In genomic region chr10:2948127-2948854, GRCh38 we compare ENCODE assay signal across 16 cellular contexts.
DNase-seq lines count a peak whose midpoint lies in the region; ATAC-seq and TF ChIP-seq lines count a peak whose summit lies in the region.
"Had no signal": no experiment of that assay in that cellular context is flagged by ENCODE, and none has a peak within 500 bp of the region (broad histone marks: within the 10 kb centered on the region; RNA-seq: fewer than 3 reads in every experiment).

No MANE protein-coding gene starts in this region.

- H3K9me3 ChIP-seq in Caco-2: no peaks in the 10 kb centered on the region
- H3K9me3 ChIP-seq in CD4-positive, alpha-beta T cell (ENCODE audit: control insufficient read depth, low read length): no peaks in the 10 kb centered on the region

- peak overlapping the region; percentile 86 for H3K9ac ChIP-seq in KMS-11

- H3K27me3 Mint-ChIP-seq in Caco-2 (ENCODE audit: insufficient read depth, unreplicated experiment) (peaks cover 32% of the 10 kb centered on the region), chondrocyte (ENCODE audit: low read depth) (peaks cover 17% of the 10 kb centered on the region), T-cell (peaks cover 8 to 43% of the 10 kb centered on the region in 2 donors)
- H3K27me3 Mint-ChIP-seq in CD4-positive, alpha-beta T cell: peaks cover 22% of the 10 kb centered on the region

- H3K27ac Mint-ChIP-seq in Caco-2 (ENCODE audit: unreplicated experiment) (no peak overlapping the region), chondrocyte (ENCODE audit: unreplicated experiment) (no peak overlapping the region), T-cell (no peak overlapping the region)
- H3K27ac Mint-ChIP-seq in CD4-positive, alpha-beta T cell: no peak overlapping the region

- peak overlapping the region; percentile 85 for H3K4me2 ChIP-seq in KMS-11
- H3K4me2 ChIP-seq: smooth muscle cell had no signal

- TF ChIP-seq CTCF in KMS-11 (conservative IDR thresholded peaks at IDR 0.05; ENCODE audit: low read depth, low read length) (no peak), Caco-2 (IDR thresholded peaks at IDR 0.05; ENCODE audit: insufficient read depth in 1 of 2, low read depth in 1 of 2, low read length in 1 of 2, severe bottlenecking in 1 of 2, unreplicated experiment in 1 of 2) (no peak), chondrocyte (IDR thresholded peaks at IDR 0.05) (no peak)
- no peak for TF ChIP-seq CTCF in CD4-positive, alpha-beta T cell (IDR thresholded peaks at IDR 0.05)

- H3K79me2 ChIP-seq in KMS-11 (ENCODE audit: insufficient read depth, low read depth): no peaks in the 10 kb centered on the region

- H3K36me3 Mint-ChIP-seq in Caco-2 (ENCODE audit: insufficient read depth, unreplicated experiment) (no peaks in the 10 kb centered on the region), chondrocyte (ENCODE audit: low read depth) (no peaks in the 10 kb centered on the region), T-cell (no peaks in the 10 kb centered on the region)
- H3K36me3 Mint-ChIP-seq in CD4-positive, alpha-beta T cell (ENCODE audit: low read depth): no peaks in the 10 kb centered on the region

- CTCF ChIA-PET in Caco-2 (lab: Charles Lee): no interaction called here
- CTCF ChIA-PET in CD4-positive, alpha-beta T cell (lab: Charles Lee): interaction anchor here (0.6 kb wide), 1 partner anchor 13 kb away, joined by 3 read pairs; no protein-coding TSS in a partner anchor
- CTCF ChIA-PET in T-cell (lab: Charles Lee): no interaction called here

- H3K4me1 Mint-ChIP-seq in Caco-2 (ENCODE audit: low read depth, unreplicated experiment) (peaks cover 8% of the 10 kb centered on the region), chondrocyte (ENCODE audit: low read depth) (peaks cover 7% of the 10 kb centered on the region), T-cell (peaks cover 0 to 15% (median 11%) of the 10 kb centered on the region in 3 donors)
- peaks cover 14% of the 10 kb centered on the region for H3K4me1 Mint-ChIP-seq in CD4-positive, alpha-beta T cell (ENCODE audit: low read depth)

- H2AFZ ChIP-seq in KMS-11 (ENCODE audit: low read depth): peak overlapping the region; percentile 40

- H3K4me3 ChIP-seq in KMS-11 (IDR thresholded peaks at IDR 0.05; ENCODE audit: insufficient read depth, low read depth, low read length): no peak overlapping the region
- no peak overlapping the region for H3K4me3 ChIP-seq in Caco-2 (ENCODE audit: low read depth, low read length)
- H3K4me3 ChIP-seq: smooth muscle cell had no signal

- intact Hi-C loops in Caco-2 (cut with micrococcal nuclease; ENCODE audit: unreplicated experiment): no loop called here
- intact Hi-C loops in CD4-positive, alpha-beta T cell (cut with DNase I, micrococcal nuclease): no loop called here

- H3K4me3 Mint-ChIP-seq in Caco-2 (ENCODE audit: unreplicated experiment) (no peak overlapping the region), chondrocyte (ENCODE audit: unreplicated experiment) (no peak overlapping the region), T-cell (no peak overlapping the region)
- H3K4me3 Mint-ChIP-seq in CD4-positive, alpha-beta T cell: no peak overlapping the region

- H3K27ac ChIP-seq in KMS-11: peak overlapping the region; percentile 99
- no peak overlapping the region for H3K27ac ChIP-seq in CD4-positive, alpha-beta T cell (ENCODE audit: low read depth, low read length)

- DNase-seq in Caco-2 (no peak), chondrocyte (ENCODE audit: low spot score) (no peak), T-cell (no peak)
- DNase-seq in CD4-positive, alpha-beta T cell: no peak
- DNase-seq: activated naive CD4-positive, alpha-beta T cell; DMS53; effector memory CD4-positive, alpha-beta T cell; HCEC 1CT; NCI-H774; stimulated activated naive CD4-positive, alpha-beta T cell treated with Interleukin-2 at 50 U/mL for 16 hours; SW 1271 had no signal

- H3K4me1 ChIP-seq in KMS-11 (ENCODE audit: low read depth, poor library complexity, severe bottlenecking) (peaks cover 55% of the 10 kb centered on the region), Caco-2 (no peaks in the 10 kb centered on the region)

- no TSS peak for BruUV-seq in Caco-2 (replicated peaks; lab: Mats Ljungman, UMichigan)

- H3K9me3 Mint-ChIP-seq in Caco-2 (ENCODE audit: unreplicated experiment) (no peaks in the 10 kb centered on the region), chondrocyte (ENCODE audit: low read depth) (no peaks in the 10 kb centered on the region), T-cell (no peaks in the 10 kb centered on the region)
- no peaks in the 10 kb centered on the region for H3K9me3 Mint-ChIP-seq in CD4-positive, alpha-beta T cell

- no peaks in the 10 kb centered on the region for H3K27me3 ChIP-seq in KMS-11 (ENCODE audit: insufficient read depth, low read depth)
- 0 out of 2 replicates have a peak, but pooled peaks cover 1% of the 10 kb centered on the region for H3K27me3 ChIP-seq in Caco-2 (replicated peaks; ENCODE audit: control insufficient read depth, insufficient read depth, low read length)
- H3K27me3 ChIP-seq in CD4-positive, alpha-beta T cell (ENCODE audit: control insufficient read depth, insufficient read depth, low read length): no peaks in the 10 kb centered on the region

- POLR2A ChIA-PET in Caco-2 (lab: Charles Lee) (no interaction called here), T-cell (lab: Charles Lee) (interaction anchor here in 1 of 2 donors (0.7 kb wide), 1 partner anchor 1152 kb away, joined by 4 read pairs; no protein-coding TSS in a partner anchor)
- POLR2A ChIA-PET in CD4-positive, alpha-beta T cell (lab: Charles Lee): no interaction called here

- ATAC-seq in GM18517 (IDR thresholded peaks at IDR 0.05; ENCODE audit: unreplicated experiment) (peak; percentile 87), GM19438 (IDR thresholded peaks at IDR 0.05; ENCODE audit: low read depth, unreplicated experiment) (peak; percentile 83), HG02885 (IDR thresholded peaks at IDR 0.05; ENCODE audit: poor library complexity, unreplicated experiment) (peak; percentile 90), T-cell (replicated peaks in 1 of 4) (no peak)
- no peak for ATAC-seq in CD4-positive, alpha-beta T cell (ENCODE audit: poor library complexity)

- no peaks in the 10 kb centered on the region for H3K36me3 ChIP-seq in KMS-11 (ENCODE audit: insufficient read depth)
- H3K36me3 ChIP-seq in Caco-2 (ENCODE audit: control insufficient read depth, insufficient read depth, low read length): no peaks in the 10 kb centered on the region

- no peaks in the 10 kb centered on the region for H4K20me1 ChIP-seq in KMS-11 (ENCODE audit: insufficient read depth)

Comparison
In these comparisons a context has a peak if more than half of its experiments do, and no peak if none do; other contexts are left out.
1. ATAC-seq: peak in GM18517 (single experiment), GM19438 (single experiment) and HG02885 (single experiment); none in CD4-positive, alpha-beta T cell (single experiment) and T-cell (0 of 4).